In genomic region chr7:1917221-1918062, GRCh38 we compare ENCODE assay signal across 17 cellular contexts.
DNase-seq lines count a peak whose midpoint lies in the region; ATAC-seq and TF ChIP-seq lines count a peak whose summit lies in the region.
"Had no signal": no experiment of that assay in that cellular context is flagged by ENCODE, and none has a peak within 500 bp of the region (broad histone marks: within the 10 kb centered on the region; RNA-seq: fewer than 3 reads in every experiment).

No MANE protein-coding gene starts in this region.

- H3K4me1 ChIP-seq in fibroblast of lung (ENCODE audit: control insufficient read depth, extremely low read depth, insufficient read depth, low read length) (peaks cover 22% of the 10 kb centered on the region), skeletal muscle satellite cell (ENCODE audit: control insufficient read depth, insufficient read depth, low read length) (peaks cover 19% of the 10 kb centered on the region), gastroesophageal sphincter (peaks cover 0 to 39% (median 9%) of the 10 kb centered on the region in 3 donors)

- H3K4me3 Mint-ChIP-seq in activated T-cell treated with anti-CD3 and anti-CD28 coated beads, Interleukin-2, amount 50 U/mL, for 24 hours: no peak overlapping the region
- no peak overlapping the region for H3K4me3 Mint-ChIP-seq in activated T-cell treated with anti-CD3 and anti-CD28 coated beads, Interleukin-2, amount 50 U/mL, for 4 hours
- H3K4me3 Mint-ChIP-seq: activated CD4-positive, alpha-beta memory T cell treated with anti-CD3 and anti-CD28 coated beads, Interleukin-2, amount 10 ng/mL, durations not matched to agents 7 days and 5 days; activated naive CD8-positive, alpha-beta T cell treated with anti-CD3 and anti-CD28 coated beads, Interleukin-2, amount 50 U/mL, for 24 hours; activated T-helper 1 cell treated with anti-CD3 and anti-CD28 coated beads, Interleukin-12 subunit alpha, Interleukin-12 subunit beta, Interleukin-2, Interleukin-4 antibody, amounts not matched to agents 30 ng/mL and 10 ng/mL and 1 ng/mL, durations not matched to agents 14 hours and 24 hours and 36 hours; memory B cell; nephron progenitor cell had no signal

- H3K4me3 ChIP-seq in fibroblast of lung (replicated peaks in 1 of 4; ENCODE audit: control extremely low read depth in 1 of 4, insufficient read depth in 1 of 4, low read depth in 3 of 4, low read length in 4 of 4): no peak overlapping the region
- no peak overlapping the region for H3K4me3 ChIP-seq in skeletal muscle satellite cell (ENCODE audit: low read length)
- no peak overlapping the region for H3K4me3 ChIP-seq in gastroesophageal sphincter
- H3K4me3 ChIP-seq: stomach had no signal

- H3K36me3 Mint-ChIP-seq in activated T-cell treated with anti-CD3 and anti-CD28 coated beads, Interleukin-2, amount 50 U/mL, for 24 hours (ENCODE audit: low read depth): peaks cover 16% of the 10 kb centered on the region
- H3K36me3 Mint-ChIP-seq in activated T-cell treated with anti-CD3 and anti-CD28 coated beads, Interleukin-2, amount 50 U/mL, for 4 hours (ENCODE audit: insufficient read depth): peaks cover 3% of the 10 kb centered on the region

- H3K27me3 Mint-ChIP-seq in activated T-cell treated with anti-CD3 and anti-CD28 coated beads, Interleukin-2, amount 50 U/mL, for 24 hours: peaks cover 3% of the 10 kb centered on the region
- no peaks in the 10 kb centered on the region for H3K27me3 Mint-ChIP-seq in activated T-cell treated with anti-CD3 and anti-CD28 coated beads, Interleukin-2, amount 50 U/mL, for 4 hours (ENCODE audit: low read depth)
- H3K27me3 Mint-ChIP-seq: activated naive CD8-positive, alpha-beta T cell treated with anti-CD3 and anti-CD28 coated beads, Interleukin-2, amount 50 U/mL, for 24 hours; memory B cell had no signal

- no peaks in the 10 kb centered on the region for H3K79me2 ChIP-seq in fibroblast of lung (ENCODE audit: control insufficient read depth, insufficient read depth, low read length)

- H4K20me1 ChIP-seq in fibroblast of lung (ENCODE audit: control insufficient read depth, extremely low read depth, insufficient read depth, low read length): no peaks in the 10 kb centered on the region

- H3K4me2 ChIP-seq in fibroblast of lung (ENCODE audit: extremely low read depth, insufficient read depth, low read length) (no peak overlapping the region), skeletal muscle satellite cell (ENCODE audit: low read length) (peak overlapping the region; percentile 7)

- TF ChIP-seq CTCF in fibroblast of lung (conservative IDR thresholded peaks at IDR 0.05 in 1 of 2, IDR thresholded peaks at IDR 0.05 in 1 of 2; ENCODE audit: low read depth in 1 of 2, low read length in 2 of 2) (no peak), gastroesophageal sphincter (IDR thresholded peaks at IDR 0.05) (no peak)

- no peak for TF ChIP-seq POLR2A in gastroesophageal sphincter (IDR thresholded peaks at IDR 0.05)

- H3K4me1 Mint-ChIP-seq in activated T-cell treated with anti-CD3 and anti-CD28 coated beads, Interleukin-2, amount 50 U/mL, for 24 hours (ENCODE audit: low read depth): peaks cover 43% of the 10 kb centered on the region
- H3K4me1 Mint-ChIP-seq in activated T-cell treated with anti-CD3 and anti-CD28 coated beads, Interleukin-2, amount 50 U/mL, for 4 hours (ENCODE audit: low read depth): peaks cover 42% of the 10 kb centered on the region

- ATAC-seq in activated T-cell treated with anti-CD3 and anti-CD28 coated beads, Interleukin-2, amount 50 U/mL, for 4 hours: no peak
- ATAC-seq in esophagus mucosa: no peak
- no peak for ATAC-seq in HG02759 (IDR thresholded peaks at IDR 0.05; ENCODE audit: unreplicated experiment)
- no peak for ATAC-seq in gastroesophageal sphincter
- ATAC-seq: activated naive CD8-positive, alpha-beta T cell treated with anti-CD3 and anti-CD28 coated beads, Interleukin-2, amount 50 U/mL, for 24 hours had no signal

- WGBS in gastroesophageal sphincter (ENCODE audit: low coverage in 1 of 2), 2 donors: 60 to 79% methylated on average over 1 to 11 of the region's 31 CpGs

- H3K9me3 Mint-ChIP-seq in activated T-cell treated with anti-CD3 and anti-CD28 coated beads, Interleukin-2, amount 50 U/mL, for 24 hours: no peaks in the 10 kb centered on the region
- H3K9me3 Mint-ChIP-seq in activated T-cell treated with anti-CD3 and anti-CD28 coated beads, Interleukin-2, amount 50 U/mL, for 4 hours: no peaks in the 10 kb centered on the region
- H3K9me3 Mint-ChIP-seq: activated CD4-positive, alpha-beta memory T cell treated with anti-CD3 and anti-CD28 coated beads, Interleukin-2, amount 10 ng/mL, durations not matched to agents 7 days and 5 days; activated naive CD8-positive, alpha-beta T cell treated with anti-CD3 and anti-CD28 coated beads, Interleukin-2, amount 50 U/mL, for 24 hours; activated T-helper 1 cell treated with anti-CD3 and anti-CD28 coated beads, Interleukin-12 subunit alpha, Interleukin-12 subunit beta, Interleukin-2, Interleukin-4 antibody, amounts not matched to agents 30 ng/mL and 10 ng/mL and 1 ng/mL, durations not matched to agents 14 hours and 24 hours and 36 hours; memory B cell; nephron progenitor cell had no signal

- no peaks in the 10 kb centered on the region for H3K27me3 ChIP-seq in fibroblast of lung (ENCODE audit: control insufficient read depth, insufficient read depth, low read length)
- no peaks in the 10 kb centered on the region for H3K27me3 ChIP-seq in skeletal muscle satellite cell (ENCODE audit: control insufficient read depth, insufficient read depth, low read length)
- H3K27me3 ChIP-seq in gastroesophageal sphincter: no peaks in the 10 kb centered on the region
- H3K27me3 ChIP-seq: stomach had no signal

- no peaks in the 10 kb centered on the region for H3K36me3 ChIP-seq in fibroblast of lung (ENCODE audit: control insufficient read depth, insufficient read depth, low read length)
- no peaks in the 10 kb centered on the region for H3K36me3 ChIP-seq in skeletal muscle satellite cell (ENCODE audit: insufficient read depth, low read length)
- H3K36me3 ChIP-seq in gastroesophageal sphincter: peaks cover 0 to 6% of the 10 kb centered on the region in 2 donors

- no peak for TF ChIP-seq EP300 in gastroesophageal sphincter (IDR thresholded peaks at IDR 0.05)

- no peaks in the 10 kb centered on the region for H3K9me3 ChIP-seq in fibroblast of lung (ENCODE audit: control insufficient read depth, insufficient read depth, low read depth, low read length)
- H3K9me3 ChIP-seq in skeletal muscle satellite cell (replicated peaks; ENCODE audit: low read length): no peaks in the 10 kb centered on the region
- no peaks in the 10 kb centered on the region for H3K9me3 ChIP-seq in gastroesophageal sphincter
- H3K9me3 ChIP-seq: stomach had no signal

- H3K27ac ChIP-seq in fibroblast of lung (ENCODE audit: insufficient read depth, low read length) (no peak overlapping the region), gastroesophageal sphincter (no peak overlapping the region)
- H3K27ac ChIP-seq: stomach had no signal

- H3K9ac ChIP-seq in fibroblast of lung (ENCODE audit: insufficient read depth, low read length) (no peak overlapping the region), skeletal muscle satellite cell (ENCODE audit: low read depth, low read length) (no peak overlapping the region)

- H2AFZ ChIP-seq in fibroblast of lung (ENCODE audit: low read length): no peak overlapping the region

- no peak for DNase-seq in activated T-cell treated with anti-CD3 and anti-CD28 coated beads, Interleukin-2, amount 50 U/mL, for 24 hours
- DNase-seq in activated T-cell treated with anti-CD3 and anti-CD28 coated beads, Interleukin-2, amount 50 U/mL, for 4 hours: no peak
- DNase-seq in NCI-H69 (lab: John Stamatoyannopoulos, UW): peak; percentile 59
- peak; percentile 32 to 57 for DNase-seq in fibroblast of lung (ENCODE audit: low read depth in 2 of 2)
- DNase-seq: activated CD4-positive, alpha-beta memory T cell treated with anti-CD3 and anti-CD28 coated beads, Interleukin-2, amount 10 ng/mL, durations not matched to agents 7 days and 5 days; activated naive CD8-positive, alpha-beta T cell treated with anti-CD3 and anti-CD28 coated beads, Interleukin-2, amount 50 U/mL, for 24 hours; NCI-H1694 treated with DMSO at 0.1 percent for 48 hours; NCI-H526 treated with DMSO at 0.1 percent for 48 hours; nephron progenitor cell; stomach; SW 1271 had no signal

- peak overlapping the region; percentile 18 for H3K27ac Mint-ChIP-seq in activated T-cell treated with anti-CD3 and anti-CD28 coated beads, Interleukin-2, amount 50 U/mL, for 24 hours
- H3K27ac Mint-ChIP-seq: activated CD4-positive, alpha-beta memory T cell treated with anti-CD3 and anti-CD28 coated beads, Interleukin-2, amount 10 ng/mL, durations not matched to agents 7 days and 5 days; activated naive CD8-positive, alpha-beta T cell treated with anti-CD3 and anti-CD28 coated beads, Interleukin-2, amount 50 U/mL, for 24 hours; activated T-helper 1 cell treated with anti-CD3 and anti-CD28 coated beads, Interleukin-12 subunit alpha, Interleukin-12 subunit beta, Interleukin-2, Interleukin-4 antibody, amounts not matched to agents 30 ng/mL and 10 ng/mL and 1 ng/mL, durations not matched to agents 14 hours and 24 hours and 36 hours; memory B cell; nephron progenitor cell had no signal

Comparison
In these comparisons a context has a peak if more than half of its experiments do, and no peak if none do; other contexts are left out.
1. DNase-seq: peak in NCI-H69 (single experiment) and fibroblast of lung (2 of 2); none in activated T-cell treated with anti-CD3 and anti-CD28 coated beads, Interleukin-2, amount 50 U/mL, for 24 hours (single experiment) and activated T-cell treated with anti-CD3 and anti-CD28 coated beads, Interleukin-2, amount 50 U/mL, for 4 hours (single experiment).